ENCODE assay signal across 9 cellular contexts in genomic region chr14:64702493-64703392, GRCh38. TPM values are rescaled to one million over a fixed set of nuclear protein-coding genes. Genes with fewer than 3 reads are reported as not detected.
DNase-seq lines count a peak whose midpoint lies in the region; ATAC-seq and TF ChIP-seq lines count a peak whose summit lies in the region.
"Had no signal": no experiment of that assay in that cellular context is flagged by ENCODE, and none has a peak within 500 bp of the region (broad histone marks: within the 10 kb centered on the region; RNA-seq: fewer than 3 reads in every experiment).

No MANE protein-coding gene starts in this region.

- peaks cover 34% of the 10 kb centered on the region for H3K4me1 ChIP-seq in upper lobe of right lung

- H3K36me3 Mint-ChIP-seq in activated naive CD4-positive, alpha-beta T cell treated with anti-CD3 and anti-CD28 coated beads for 36 hours (ENCODE audit: low read depth) = no peaks in the 10 kb centered on the region
- no peaks in the 10 kb centered on the region for H3K36me3 Mint-ChIP-seq in activated naive CD4-positive, alpha-beta T cell treated with anti-CD3 and anti-CD28 coated beads, Interleukin-2, amount 50 U/mL, for 72 hours
- no peaks in the 10 kb centered on the region for H3K36me3 Mint-ChIP-seq in activated naive CD4-positive, alpha-beta T cell treated with anti-CD3 and anti-CD28 coated beads, Interleukin-2, amount 50 U/mL, for 24 hours

- peaks cover 27% of the 10 kb centered on the region for H3K4me1 Mint-ChIP-seq in activated naive CD4-positive, alpha-beta T cell treated with anti-CD3 and anti-CD28 coated beads for 36 hours (ENCODE audit: low read depth)
- peaks cover 27% of the 10 kb centered on the region for H3K4me1 Mint-ChIP-seq in activated naive CD4-positive, alpha-beta T cell treated with anti-CD3 and anti-CD28 coated beads, Interleukin-2, amount 50 U/mL, for 24 hours

- H3K9me3 Mint-ChIP-seq in activated naive CD4-positive, alpha-beta T cell treated with anti-CD3 and anti-CD28 coated beads for 36 hours = no peaks in the 10 kb centered on the region
- no peaks in the 10 kb centered on the region for H3K9me3 Mint-ChIP-seq in activated naive CD4-positive, alpha-beta T cell treated with anti-CD3 and anti-CD28 coated beads, Interleukin-2, amount 50 U/mL, for 72 hours
- H3K9me3 Mint-ChIP-seq in activated naive CD4-positive, alpha-beta T cell treated with anti-CD3 and anti-CD28 coated beads, Interleukin-2, amount 50 U/mL, for 24 hours = no peaks in the 10 kb centered on the region

- no peaks in the 10 kb centered on the region for H3K27me3 ChIP-seq in upper lobe of right lung

- no peaks in the 10 kb centered on the region for H3K9me3 ChIP-seq in upper lobe of right lung
- H3K9me3 ChIP-seq: heart left ventricle had no signal

- peak; percentile 38 for DNase-seq in activated naive CD4-positive, alpha-beta T cell treated with anti-CD3 and anti-CD28 coated beads for 36 hours
- no peak for DNase-seq in activated naive CD4-positive, alpha-beta T cell treated with anti-CD3 and anti-CD28 coated beads, Interleukin-2, amount 50 U/mL, for 72 hours (ENCODE audit: low spot score in 2 of 2)
- DNase-seq in left kidney (ENCODE audit: low read depth, low spot score) (peak; percentile 91), upper lobe of right lung (peak; percentile 82), OCI-M2 (lab: John Stamatoyannopoulos, UW; ENCODE audit: unreplicated experiment) (no peak), CD1c-positive myeloid dendritic cell (ENCODE audit: extremely low spot score) (no peak), OCI-M1 (lab: John Stamatoyannopoulos, UW) (no peak)

- H3K36me3 ChIP-seq in upper lobe of right lung = no peaks in the 10 kb centered on the region
- H3K36me3 ChIP-seq: heart left ventricle had no signal

- peak overlapping the region; percentile 70 for H3K4me3 ChIP-seq in upper lobe of right lung

- no peak for ATAC-seq in activated naive CD4-positive, alpha-beta T cell treated with anti-CD3 and anti-CD28 coated beads, Interleukin-2, amount 50 U/mL, for 72 hours
- ATAC-seq in upper lobe of right lung = peak; percentile 52

- H3K27ac Mint-ChIP-seq in activated naive CD4-positive, alpha-beta T cell treated with anti-CD3 and anti-CD28 coated beads for 36 hours = no peak overlapping the region
- H3K27ac Mint-ChIP-seq in activated naive CD4-positive, alpha-beta T cell treated with anti-CD3 and anti-CD28 coated beads, Interleukin-2, amount 50 U/mL, for 72 hours = no peak overlapping the region
- no peak overlapping the region for H3K27ac Mint-ChIP-seq in activated naive CD4-positive, alpha-beta T cell treated with anti-CD3 and anti-CD28 coated beads, Interleukin-2, amount 50 U/mL, for 24 hours

- H3K27ac ChIP-seq in upper lobe of right lung = no peak overlapping the region

- peak overlapping the region; percentile 60 for H3K4me3 Mint-ChIP-seq in activated naive CD4-positive, alpha-beta T cell treated with anti-CD3 and anti-CD28 coated beads for 36 hours
- peak overlapping the region; percentile 78 for H3K4me3 Mint-ChIP-seq in activated naive CD4-positive, alpha-beta T cell treated with anti-CD3 and anti-CD28 coated beads, Interleukin-2, amount 50 U/mL, for 24 hours

- intact Hi-C loops in activated naive CD4-positive, alpha-beta T cell treated with anti-CD3 and anti-CD28 coated beads for 36 hours (cut with micrococcal nuclease) = no loop called here
- intact Hi-C loops in upper lobe of right lung (cut with DNase I) = no loop called here

- TF ChIP-seq CTCF in upper lobe of right lung (IDR thresholded peaks at IDR 0.05) = no peak

- peaks cover 51% of the 10 kb centered on the region for H3K27me3 Mint-ChIP-seq in activated naive CD4-positive, alpha-beta T cell treated with anti-CD3 and anti-CD28 coated beads for 36 hours (ENCODE audit: low read depth)
- H3K27me3 Mint-ChIP-seq in activated naive CD4-positive, alpha-beta T cell treated with anti-CD3 and anti-CD28 coated beads, Interleukin-2, amount 50 U/mL, for 24 hours = peaks cover 30% of the 10 kb centered on the region

- CTCF ChIA-PET in activated naive CD4-positive, alpha-beta T cell treated with anti-CD3 and anti-CD28 coated beads for 36 hours (lab: Charles Lee) = no interaction called here

RNA-seq across cellular contexts. Expression of gene PLEKHG3, which starts 1.5 kb away (rescaled TPM):
- 1 to 10 TPM in 1 of 2 experiments, under 1 TPM in 1; 0.48 to 1.1 TPM for total RNA-seq in activated naive CD4-positive, alpha-beta T cell treated with anti-CD3 and anti-CD28 coated beads for 36 hours
- 1 to 10 TPM in 1 of 2 donors, under 1 TPM in 1; 0.66 to 1.1 TPM for total RNA-seq in activated naive CD4-positive, alpha-beta T cell treated with anti-CD3 and anti-CD28 coated beads, Interleukin-2, amount 50 U/mL, for 72 hours
- total RNA-seq in upper lobe of right lung = 34.5 TPM

Comparison
In these comparisons a context has a peak if more than half of its experiments do, and no peak if none do; other contexts are left out.
1. DNase-seq: peak in activated naive CD4-positive, alpha-beta T cell treated with anti-CD3 and anti-CD28 coated beads for 36 hours (single experiment), left kidney (single experiment) and upper lobe of right lung (single experiment); none in activated naive CD4-positive, alpha-beta T cell treated with anti-CD3 and anti-CD28 coated beads, Interleukin-2, amount 50 U/mL, for 72 hours (0 of 2), OCI-M2 (single experiment), CD1c-positive myeloid dendritic cell (single experiment) and OCI-M1 (single experiment).
2. RNA of gene PLEKHG3, which starts 1.5 kb away (total RNA-seq): 34.5 TPM in upper lobe of right lung (single experiment); 0.66 to 1.1 TPM in activated naive CD4-positive, alpha-beta T cell treated with anti-CD3 and anti-CD28 coated beads, Interleukin-2, amount 50 U/mL, for 72 hours and 0.48 to 1.1 TPM in activated naive CD4-positive, alpha-beta T cell treated with anti-CD3 and anti-CD28 coated beads for 36 hours; every median in the first group is over 10 times any median in the second.